ENCODE assay signal across 8 cellular contexts in genomic region chr17:50865060-50865867, GRCh38. TPM values are rescaled to one million over a fixed set of nuclear protein-coding genes. Genes with fewer than 3 reads are reported as not detected.
DNase-seq lines count a peak whose midpoint lies in the region; ATAC-seq and TF ChIP-seq lines count a peak whose summit lies in the region.

No MANE protein-coding gene starts in this region.

- in situ Hi-C loops in Panc1 (cut with HindIII; ENCODE audit: low pct_unique_long_range_greater_than_20kb, low sequenced_read_pairs) = no loop called here

- intact Hi-C loops in Panc1 (cut with micrococcal nuclease; ENCODE audit: unreplicated experiment) = no loop called here

- BruUV-seq in Panc1 (replicated peaks; lab: Mats Ljungman, UMichigan) = no TSS peak

- H3K27me3 Mint-ChIP-seq in type B pancreatic cell = peaks cover 3% of the 10 kb centered on the region

- CTCF ChIA-PET in BJ (lab: Yijun Ruan, JAX) (interaction anchor here (1.1 to 2.9 kb wide), 6 partner anchors 10 to 288 kb away, joined by 4 to 15 read pairs (median 4); partner anchors contain the start of gene NME1), Panc1 (lab: Charles Lee) (interaction anchor here (0.8 kb wide), 1 partner anchor 17 kb away, joined by 3 read pairs; no protein-coding TSS in a partner anchor)

- peak overlapping the region; percentile 99 for H3K4me3 Mint-ChIP-seq in type B pancreatic cell

- H3K36me3 ChIP-seq in BJ (ENCODE audit: control insufficient read depth, insufficient read depth, low read length) (peaks cover 7% of the 10 kb centered on the region), Panc1 (ENCODE audit: control insufficient read depth, insufficient read depth, low read length) (peaks cover 25% of the 10 kb centered on the region), neutrophil (peaks cover 29% of the 10 kb centered on the region)

- DNase-seq in BJ (ENCODE audit: low read depth) (no peak), HK-2 (ENCODE audit: unreplicated experiment) (peak; percentile 47), Panc1 (ENCODE audit: low read depth, low spot score) (peak; percentile 22), globus pallidus (ENCODE audit: low spot score) (peak; percentile 68), type B pancreatic cell (ENCODE audit: extremely low spot score, unreplicated experiment) (peak; percentile 72)
- DNase-seq in activated naive CD4-positive, alpha-beta T cell treated with Interleukin-2 at 50 U/mL for 16 hours = peak; percentile 50

- H3K4me3 ChIP-seq in BJ (ENCODE audit: low read depth, low read length) = peak overlapping the region; percentile 95
- peak overlapping the region; percentile 72 to 95 for H3K4me3 ChIP-seq in Panc1 (ENCODE audit: low read depth in 2 of 2, low read length in 2 of 2)
- H3K4me3 ChIP-seq in neutrophil (ENCODE audit: low read depth in 1 of 2, low read length in 1 of 2) = peak overlapping the region; percentile 82 to 83

- H3K27me3 ChIP-seq in BJ (ENCODE audit: control insufficient read depth, insufficient read depth, low read length) (no peaks in the 10 kb centered on the region), Panc1 (ENCODE audit: control insufficient read depth, insufficient read depth, low read length) (no peaks in the 10 kb centered on the region), neutrophil (no peaks in the 10 kb centered on the region)

- POLR2A ChIA-PET in BJ (lab: Charles Lee) (interaction anchor here (0.5 to 1.5 kb wide), 7 partner anchors 13 to 1199 kb away, joined by 3 to 13 read pairs (median 6); no protein-coding TSS in a partner anchor), Panc1 (lab: Charles Lee) (interaction anchor here (0.5 to 3.2 kb wide), 7 partner anchors 27 to 262 kb away, joined by 3 to 30 read pairs (median 5); no protein-coding TSS in a partner anchor)

- H3K27ac Mint-ChIP-seq in type B pancreatic cell = peak overlapping the region; percentile 99

- no peaks in the 10 kb centered on the region for H3K9me3 ChIP-seq in Panc1 (ENCODE audit: control insufficient read depth, insufficient read depth, low read depth, low read length)
- H3K9me3 ChIP-seq in neutrophil = no peaks in the 10 kb centered on the region

- peak overlapping the region; percentile 96 for H3K27ac ChIP-seq in Panc1 (ENCODE audit: low read length)
- peak overlapping the region; percentile 92 for H3K27ac ChIP-seq in neutrophil

- no peaks in the 10 kb centered on the region for H3K9me3 Mint-ChIP-seq in type B pancreatic cell

- peaks cover 41% of the 10 kb centered on the region for H3K4me1 Mint-ChIP-seq in type B pancreatic cell (ENCODE audit: unreplicated experiment)

- no peak for TF ChIP-seq CTCF in BJ (IDR thresholded peaks at IDR 0.05; ENCODE audit: insufficient read depth, low read depth, low read length)
- no peak for TF ChIP-seq CTCF in Panc1 (IDR thresholded peaks at IDR 0.05)
- no peak for TF ChIP-seq CTCF in neutrophil (IDR thresholded peaks at IDR 0.05)
- peak; percentile 40 for TF ChIP-seq CTCF in type B pancreatic cell (conservative IDR thresholded peaks at IDR 0.05)

- ATAC-seq in GM19397 (IDR thresholded peaks at IDR 0.05; ENCODE audit: unreplicated experiment) (peak; percentile 10), Panc1 (peak; percentile 8; the same call in 1 of the 2 replicates)

- H3K36me3 Mint-ChIP-seq in type B pancreatic cell = peaks cover 20% of the 10 kb centered on the region

- H3K4me1 ChIP-seq in Panc1 (ENCODE audit: control insufficient read depth, insufficient read depth, low read length) (peaks cover 33% of the 10 kb centered on the region), neutrophil (ENCODE audit: control insufficient read depth in 1 of 2, insufficient read depth in 1 of 2, low read depth in 1 of 2, low read length in 1 of 2) (peaks cover 44% of the 10 kb centered on the region in 2 experiments)

RNA-seq across cellular contexts. Expression of gene TOB1, which starts 0.9 kb away (rescaled TPM):
- polyA plus RNA-seq in BJ (2011; rRNA removed) = 16.1 and 16.8 TPM in 2 replicates
- polyA minus RNA-seq in BJ (2011; rRNA and poly(A)+ RNA removed) = 26.9 and 37.6 TPM in 2 replicates
- 117 TPM for total RNA-seq in Panc1 (2021; ENCODE audit: unreplicated experiment)
- 82.6 TPM for polyA plus RNA-seq in Panc1 (2012; ENCODE audit: insufficient read length)
- 54.9 and 113 TPM in 2 replicates for total RNA-seq in type B pancreatic cell (ENCODE audit: low replicate concordance)

RNA-seq across cellular contexts. Expression of gene WFIKKN2, which starts 29.9 kb away (rescaled TPM):
- polyA plus RNA-seq in BJ (2011; rRNA removed) = not detected in 2 replicates
- polyA minus RNA-seq in BJ (2011; rRNA and poly(A)+ RNA removed) = not detected in 2 replicates
- total RNA-seq in Panc1 (2021; ENCODE audit: unreplicated experiment) (0.05 TPM), type B pancreatic cell (ENCODE audit: low replicate concordance) (1.7 TPM in 1 of 2 replicates, not detected in the other)
- not detected for polyA plus RNA-seq in Panc1 (2012; ENCODE audit: insufficient read length)
